In the genomic region with DNA sequence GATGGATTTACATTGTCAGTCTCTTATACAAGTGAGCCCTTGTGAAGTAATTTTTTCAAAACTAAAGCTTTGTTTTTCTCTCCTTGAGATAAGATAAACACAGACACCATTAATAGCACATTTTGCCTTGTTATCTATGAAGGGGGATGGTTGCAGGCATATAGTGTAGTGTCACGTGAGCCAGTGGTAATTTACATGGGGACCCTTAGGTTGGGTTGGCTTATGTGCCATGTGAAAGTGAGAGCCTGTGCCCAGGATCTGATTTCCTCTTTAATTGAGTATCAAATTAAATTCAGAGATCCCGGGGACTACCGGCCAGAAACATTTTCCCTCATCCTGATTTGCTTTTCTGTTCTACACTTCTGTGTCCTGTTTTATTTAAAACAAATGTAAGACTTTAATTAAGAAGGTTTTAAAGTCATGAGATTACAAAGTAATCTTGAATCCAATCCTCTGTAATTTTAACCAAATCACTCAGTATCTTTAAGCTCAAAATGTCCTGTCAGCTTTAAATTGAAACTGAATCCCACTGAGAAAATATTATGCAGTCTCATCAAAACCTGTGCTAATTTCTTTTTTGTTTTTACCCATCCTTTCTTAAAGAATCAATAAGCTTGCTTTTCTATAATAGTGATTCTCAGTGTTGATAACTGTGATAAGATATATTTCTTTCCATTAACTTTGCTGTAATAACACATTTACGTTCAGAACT, we compare ENCODE assay signal across 19 cellular contexts.
"Had no signal": no experiment of that assay in that cellular context is flagged by ENCODE, and none has a peak within 500 bp of the region (broad histone marks: within the 10 kb centered on the region; RNA-seq: fewer than 3 reads in every experiment).

No MANE protein-coding gene starts in this region.

- DNase-seq: effector CD4-positive, alpha-beta T cell; gastrocnemius medialis; immature natural killer cell; left ventricle myocardium inferior; lower lobe of right lung; midbrain; nucleus accumbens; ovary; small intestine; stimulated activated CD4-positive, alpha-beta T cell treated with anti-CD3 and anti-CD28 coated beads, Interleukin-4, amount 100 ng/mL, for 1 hour; stimulated activated CD8-positive, alpha-beta memory T cell treated with anti-CD3 and anti-CD28 coated beads, Interleukin-4, amount 100 ng/mL, for 48 hours; stimulated activated naive CD8-positive, alpha-beta T cell treated with anti-CD3 and anti-CD28 coated beads, Interleukin-15, Interleukin-2, amounts not matched to agents 100 U/mL and 50 U/mL, for 24 hours; upper lobe of right lung had no signal

- H3K27me3 ChIP-seq: gastrocnemius medialis, neural progenitor cell, ovary, right atrium auricular region, tibial nerve, upper lobe of right lung, vagina had no signal

- H3K36me3 ChIP-seq: gastrocnemius medialis, left ventricle myocardium inferior, lower lobe of right lung, neural progenitor cell, ovary, right atrium auricular region, tibial nerve, upper lobe of right lung, vagina had no signal

- ATAC-seq: gastrocnemius medialis; lower lobe of right lung; stimulated activated effector memory CD8-positive, alpha-beta T cell treated with anti-CD3 and anti-CD28 coated beads, Interleukin-12 subunit alpha, Interleukin-12 subunit beta, amount 100 ng/mL, for 72 hours; stimulated activated naive CD8-positive, alpha-beta T cell treated with anti-CD3 and anti-CD28 coated beads, Interleukin-15, Interleukin-2, amounts not matched to agents 100 U/mL and 50 U/mL, for 24 hours; upper lobe of right lung had no signal

- H3K27ac ChIP-seq: coronary artery, gastrocnemius medialis, left ventricle myocardium inferior, lower lobe of right lung, neural progenitor cell, ovary, right atrium auricular region, tibial nerve, upper lobe of right lung, vagina had no signal

- H3K4me3 ChIP-seq: coronary artery, gastrocnemius medialis, left ventricle myocardium inferior, lower lobe of right lung, neural progenitor cell, ovary, right atrium auricular region, tibial nerve, upper lobe of right lung, vagina had no signal

- H3K9me3 ChIP-seq: gastrocnemius medialis, left ventricle myocardium inferior, lower lobe of right lung, ovary, right atrium auricular region, tibial nerve, upper lobe of right lung, vagina had no signal
